In genomic region chr10:31619410-31620095, GRCh38 we compare ENCODE assay signal across 2 cellular contexts.
TF ChIP-seq lines count a peak whose summit lies in the region.

No MANE protein-coding gene starts in this region.

TF ChIP-seq in GM23338, 12 proteins besides CTCF, POLR2A, EP300 and RAD21:
- TF ChIP-seq ZNF331 (CRISPR knock-in tag; IDR thresholded peaks at IDR 0.05; ENCODE audit: low read depth) (no peak), NANOG (IDR thresholded peaks at IDR 0.05; ENCODE audit: borderline replicate concordance) (no peak), EZH2phosphoT487 (IDR thresholded peaks at IDR 0.05; ENCODE audit: unreplicated experiment) (no peak), REST (IDR thresholded peaks at IDR 0.05; ENCODE audit: unreplicated experiment) (no peak), ETS1 (IDR thresholded peaks at IDR 0.05) (no peak), POLR2AphosphoS5 (IDR thresholded peaks at IDR 0.05; ENCODE audit: low read depth) (no peak), ZNF114 (CRISPR knock-in tag; IDR thresholded peaks at IDR 0.05) (no peak), EZH2 (IDR thresholded peaks at IDR 0.05; ENCODE audit: low read depth, unreplicated experiment) (no peak), JUNB (IDR thresholded peaks at IDR 0.05; ENCODE audit: unreplicated experiment) (no peak), STAT1 (IDR thresholded peaks at IDR 0.05; ENCODE audit: unreplicated experiment) (no peak), CREB1 (CRISPR knock-in tag; IDR thresholded peaks at IDR 0.05; ENCODE audit: low read depth) (no peak), ZNF462 (CRISPR knock-in tag; IDR thresholded peaks at IDR 0.05) (no peak)
TF ChIP-seq in GM23338: peak in this region for 0.

TF ChIP-seq in H1, 55 proteins besides CTCF, POLR2A, EP300 and RAD21:
- TF ChIP-seq TEAD4 (IDR thresholded peaks at IDR 0.05; ENCODE audit: low read depth, low read length) (no peak), USF2 (IDR thresholded peaks at IDR 0.05; ENCODE audit: low read length) (no peak), TBP (IDR thresholded peaks at IDR 0.05; ENCODE audit: low read depth, low read length) (no peak), TCF12 (IDR thresholded peaks at IDR 0.05; ENCODE audit: low read depth, low read length) (no peak), FOSL1 (IDR thresholded peaks at IDR 0.05; ENCODE audit: insufficient read depth, low read depth, low read length) (no peak), NRF1 (IDR thresholded peaks at IDR 0.05; ENCODE audit: low read depth, low read length) (no peak), RNF2 (IDR thresholded peaks at IDR 0.05; ENCODE audit: borderline replicate concordance, low read depth, low read length, missing control alignments, poor library complexity, severe bottlenecking) (no peak), CTBP2 (IDR thresholded peaks at IDR 0.05; ENCODE audit: borderline replicate concordance, insufficient read depth, insufficient read length, low read length) (no peak), SIN3A (conservative IDR thresholded peaks at IDR 0.05 in 1 of 2, IDR thresholded peaks at IDR 0.05 in 1 of 2; ENCODE audit: low read depth in 1 of 2, low read length in 2 of 2) (no peak), MAX (IDR thresholded peaks at IDR 0.05) (no peak), HDAC6 (IDR thresholded peaks at IDR 0.05; ENCODE audit: low read depth, low read length) (no peak)
